Comparison of ENCODE assay signal across 33 cellular contexts in the genomic region with DNA sequence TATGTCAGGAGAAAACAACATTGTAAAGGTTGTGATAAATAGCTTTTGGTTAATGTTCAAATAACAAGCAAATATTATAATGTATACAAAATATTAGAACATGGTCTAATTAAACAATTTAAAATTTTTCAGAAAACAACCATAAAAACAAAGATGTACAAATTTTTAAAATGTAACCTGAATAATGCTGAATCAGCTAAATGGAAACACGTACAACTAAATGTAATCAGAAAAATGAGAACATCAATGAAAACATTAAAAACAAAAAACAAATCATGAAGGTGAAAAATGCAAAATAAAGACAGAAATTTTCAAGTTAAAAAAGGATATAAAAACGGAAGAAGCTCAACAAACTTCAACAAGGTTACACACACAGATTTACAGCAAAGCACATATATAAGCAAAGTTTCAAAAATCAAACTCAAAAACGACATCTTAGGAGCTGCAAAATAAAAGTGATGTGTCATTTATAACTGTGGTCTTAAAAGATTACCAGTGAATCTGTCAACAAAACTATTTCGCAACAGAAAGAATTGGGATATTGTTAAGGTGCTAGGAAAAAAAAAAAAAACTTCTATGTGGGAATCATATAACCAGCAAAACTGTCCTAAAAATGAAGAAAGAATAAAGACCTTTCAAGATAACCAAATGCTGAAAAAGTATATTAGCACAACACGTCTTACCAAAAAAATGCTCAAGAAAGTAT. TPM values are rescaled to one million over a fixed set of nuclear protein-coding genes. Genes with fewer than 3 reads are reported as not detected.
"Had no signal": no experiment of that assay in that cellular context is flagged by ENCODE, and none has a peak within 500 bp of the region (broad histone marks: within the 10 kb centered on the region; RNA-seq: fewer than 3 reads in every experiment).

No MANE protein-coding gene starts in this region.

- H3K27me3 ChIP-seq: breast epithelium, esophagus muscularis mucosa, foreskin keratinocyte, heart right ventricle, neutrophil, ovary, uterus had no signal

- DNase-seq: activated CD4-positive, alpha-beta T cell treated with anti-CD3 and anti-CD28 coated beads for 1 hour; activated CD4-positive, alpha-beta T cell treated with anti-CD3 and anti-CD28 coated beads, Interleukin-2, amount 10 ng/mL, durations not matched to agents 7 days and 5 days; activated CD8-positive, alpha-beta T cell treated with anti-CD3 and anti-CD28 coated beads, Interleukin-2, amount 10 ng/mL, durations not matched to agents 7 days and 5 days; activated effector memory CD4-positive, alpha-beta T cell treated with Interleukin-2 at 50 U/mL for 16 hours; activated naive CD4-positive, alpha-beta T cell treated with anti-CD3 and anti-CD28 coated beads for 36 hours; activated naive CD8-positive, alpha-beta T cell treated with anti-CD3 and anti-CD28 coated beads, Interleukin-2, amount 10 ng/mL, durations not matched to agents 7 days and 5 days; amygdala; foreskin keratinocyte; heart right ventricle; left cardiac atrium; mammary epithelial cell; naive B cell; nephron progenitor cell; ovary; stimulated activated CD4-positive, alpha-beta T cell treated with anti-CD3 and anti-CD28 coated beads, Interleukin-4, amount 100 ng/mL, for 24 hours; substantia nigra; SW 1271; T-helper 17 cell; uterus had no signal

- H3K4me3 ChIP-seq: breast epithelium, esophagus muscularis mucosa, heart right ventricle, ovary, skin epidermis, uterus had no signal

- H3K36me3 ChIP-seq: breast epithelium, neutrophil, ovary, uterus had no signal

- H3K27ac Mint-ChIP-seq: activated CD4-positive, alpha-beta T cell treated with anti-CD3 and anti-CD28 coated beads, Interleukin-2, amount 10 ng/mL, durations not matched to agents 7 days and 5 days; activated CD8-positive, alpha-beta T cell treated with anti-CD3 and anti-CD28 coated beads, Interleukin-2, amount 10 ng/mL, durations not matched to agents 7 days and 5 days; activated naive CD4-positive, alpha-beta T cell treated with anti-CD3 and anti-CD28 coated beads for 36 hours; activated naive CD8-positive, alpha-beta T cell treated with anti-CD3 and anti-CD28 coated beads, Interleukin-2, amount 10 ng/mL, durations not matched to agents 7 days and 5 days; dendritic cell treated with granulocyte-macrophage colony-stimulating factor and Interleukin-4, amounts not matched to agents 40 ng/mL and 50 ng/mL, for 4 days; naive B cell; nephron progenitor cell; progenitor cell of endocrine pancreas; stimulated activated effector memory CD8-positive, alpha-beta T cell treated with anti-CD3 and anti-CD28 coated beads, Interleukin-12 subunit alpha, Interleukin-12 subunit beta, amount 100 ng/mL, for 72 hours; stimulated activated naive CD8-positive, alpha-beta T cell treated with anti-CD3 and anti-CD28 coated beads, Interleukin-15, Interleukin-2, amounts not matched to agents 100 ng/mL and 50 ng/mL, for 24 hours; T-helper 17 cell; type B pancreatic cell; WTC11 had no signal

- H3K27me3 Mint-ChIP-seq: activated CD4-positive, alpha-beta T cell treated with anti-CD3 and anti-CD28 coated beads, Interleukin-2, amount 10 ng/mL, durations not matched to agents 7 days and 5 days; activated naive CD8-positive, alpha-beta T cell treated with anti-CD3 and anti-CD28 coated beads, Interleukin-2, amount 10 ng/mL, durations not matched to agents 7 days and 5 days; central memory CD8-positive, alpha-beta T cell; dendritic cell treated with granulocyte-macrophage colony-stimulating factor and Interleukin-4, amounts not matched to agents 40 ng/mL and 50 ng/mL, for 4 days; naive B cell; progenitor cell of endocrine pancreas; stimulated activated naive CD8-positive, alpha-beta T cell treated with anti-CD3 and anti-CD28 coated beads, Interleukin-15, Interleukin-2, amounts not matched to agents 100 ng/mL and 50 ng/mL, for 24 hours; T-helper 17 cell; type B pancreatic cell had no signal

- H3K4me3 Mint-ChIP-seq: activated CD4-positive, alpha-beta T cell treated with anti-CD3 and anti-CD28 coated beads, Interleukin-2, amount 10 ng/mL, durations not matched to agents 7 days and 5 days; activated CD8-positive, alpha-beta T cell treated with anti-CD3 and anti-CD28 coated beads, Interleukin-2, amount 10 ng/mL, durations not matched to agents 7 days and 5 days; activated naive CD4-positive, alpha-beta T cell treated with anti-CD3 and anti-CD28 coated beads for 36 hours; activated naive CD8-positive, alpha-beta T cell treated with anti-CD3 and anti-CD28 coated beads, Interleukin-2, amount 10 ng/mL, durations not matched to agents 7 days and 5 days; central memory CD8-positive, alpha-beta T cell; dendritic cell treated with granulocyte-macrophage colony-stimulating factor and Interleukin-4, amounts not matched to agents 40 ng/mL and 50 ng/mL, for 4 days; naive B cell; nephron progenitor cell; stimulated activated effector memory CD8-positive, alpha-beta T cell treated with anti-CD3 and anti-CD28 coated beads, Interleukin-12 subunit alpha, Interleukin-12 subunit beta, amount 100 ng/mL, for 72 hours; stimulated activated naive CD8-positive, alpha-beta T cell treated with anti-CD3 and anti-CD28 coated beads, Interleukin-15, Interleukin-2, amounts not matched to agents 100 ng/mL and 50 ng/mL, for 24 hours; T-helper 17 cell; type B pancreatic cell; WTC11 had no signal

- ATAC-seq: activated CD8-positive, alpha-beta T cell treated with anti-CD3 and anti-CD28 coated beads, Interleukin-2, amount 10 ng/mL, durations not matched to agents 7 days and 5 days; foreskin keratinocyte; heart right ventricle; left cardiac atrium; sciatic nerve; stimulated activated effector memory CD8-positive, alpha-beta T cell treated with anti-CD3 and anti-CD28 coated beads, Interleukin-12 subunit alpha, Interleukin-12 subunit beta, amount 100 ng/mL, for 72 hours; T-helper 17 cell; WTC11 had no signal

- H3K4me1 ChIP-seq: breast epithelium, esophagus muscularis mucosa, foreskin keratinocyte, heart right ventricle, uterus had no signal

- H3K27ac ChIP-seq: breast epithelium, esophagus muscularis mucosa, foreskin keratinocyte, heart right ventricle, neutrophil, ovary, skin epidermis, uterus had no signal

- H3K36me3 Mint-ChIP-seq: stimulated activated effector memory CD8-positive, alpha-beta T cell treated with anti-CD3 and anti-CD28 coated beads, Interleukin-12 subunit alpha, Interleukin-12 subunit beta, amount 100 ng/mL, for 72 hours had no signal

- H3K4me1 Mint-ChIP-seq: activated CD4-positive, alpha-beta T cell treated with anti-CD3 and anti-CD28 coated beads, Interleukin-2, amount 10 ng/mL, durations not matched to agents 7 days and 5 days; activated naive CD8-positive, alpha-beta T cell treated with anti-CD3 and anti-CD28 coated beads, Interleukin-2, amount 10 ng/mL, durations not matched to agents 7 days and 5 days; central memory CD8-positive, alpha-beta T cell; naive B cell; nephron progenitor cell; stimulated activated effector memory CD8-positive, alpha-beta T cell treated with anti-CD3 and anti-CD28 coated beads, Interleukin-12 subunit alpha, Interleukin-12 subunit beta, amount 100 ng/mL, for 72 hours; T-helper 17 cell had no signal

RNA-seq across cellular contexts. Expression of a gene that starts 31.8 kb away (rescaled TPM):
- total RNA-seq: activated CD4-positive, alpha-beta T cell treated with anti-CD3 and anti-CD28 coated beads, Interleukin-2, amount 10 ng/mL, durations not matched to agents 7 days and 5 days; activated CD8-positive, alpha-beta T cell treated with anti-CD3 and anti-CD28 coated beads, Interleukin-2, amount 10 ng/mL, durations not matched to agents 7 days and 5 days; activated naive CD4-positive, alpha-beta T cell treated with anti-CD3 and anti-CD28 coated beads for 36 hours; activated naive CD8-positive, alpha-beta T cell treated with anti-CD3 and anti-CD28 coated beads, Interleukin-2, amount 10 ng/mL, durations not matched to agents 7 days and 5 days; left cardiac atrium; mucosa of gallbladder; T-helper 17 cell had no signal
- polyA plus RNA-seq: liver had no signal
